ENCODE assay signal across 29 cellular contexts in the genomic region with DNA sequence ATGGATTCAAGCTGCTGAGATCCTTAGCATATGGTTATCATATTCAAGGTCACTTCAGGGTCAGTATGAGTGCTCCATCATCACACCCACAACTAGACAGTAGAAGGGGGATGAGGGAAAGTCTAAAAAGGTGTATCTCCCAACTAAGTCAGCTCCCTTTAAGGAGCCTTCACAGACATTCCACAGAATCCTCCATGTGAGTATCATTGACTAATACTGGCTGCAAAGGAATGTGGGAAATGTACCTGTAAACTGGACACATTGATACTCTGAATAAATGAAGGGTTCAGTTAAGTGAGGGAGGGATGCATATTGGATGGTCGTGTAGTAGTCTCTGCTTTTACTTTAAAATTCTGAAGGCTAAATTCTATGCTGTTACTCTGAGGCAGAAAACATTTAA.
"Had no signal": no experiment of that assay in that cellular context is flagged by ENCODE, and none has a peak within 500 bp of the region (broad histone marks: within the 10 kb centered on the region; RNA-seq: fewer than 3 reads in every experiment).

No MANE protein-coding gene starts in this region.

- ATAC-seq: activated naive CD4-positive, alpha-beta T cell treated with anti-CD3 and anti-CD28 coated beads, Interleukin-2, amount 50 U/mL, for 72 hours; activated T-cell treated with anti-CD3 and anti-CD28 coated beads, Interleukin-2, amount 50 U/mL, for 72 hours; foreskin keratinocyte; gastrocnemius medialis had no signal

- H3K4me3 Mint-ChIP-seq: activated CD4-positive, alpha-beta memory T cell treated with anti-CD3 and anti-CD28 coated beads, Interleukin-2, amount 10 ng/mL, durations not matched to agents 7 days and 5 days; activated CD4-positive, alpha-beta T cell treated with anti-CD3 and anti-CD28 coated beads, Interleukin-2, amount 10 ng/mL, durations not matched to agents 7 days and 5 days; activated naive CD4-positive, alpha-beta T cell treated with anti-CD3 and anti-CD28 coated beads, Interleukin-2, amount 10 ng/mL, durations not matched to agents 7 days and 5 days; activated naive CD8-positive, alpha-beta T cell treated with anti-CD3 and anti-CD28 coated beads, Interleukin-2, amount 10 ng/mL, durations not matched to agents 7 days and 5 days; activated T-cell treated with anti-CD3 and anti-CD28 coated beads, Interleukin-2, amount 50 U/mL, for 24 hours; activated T-cell treated with anti-CD3 and anti-CD28 coated beads, Interleukin-2, amount 50 U/mL, for 72 hours; brain had no signal

- H3K9me3 ChIP-seq: ascending aorta, breast epithelium, colonic mucosa, gastrocnemius medialis had no signal

- H3K4me3 ChIP-seq: ascending aorta, breast epithelium, cardiac muscle cell, colonic mucosa, esophagus muscularis mucosa, gastrocnemius medialis had no signal

- H3K4me1 ChIP-seq: ascending aorta, breast epithelium, colonic mucosa, esophagus muscularis mucosa, foreskin keratinocyte, gastrocnemius medialis had no signal

- FAIRE-seq: endometrium, endothelial cell of umbilical vein had no signal

- H3K36me3 Mint-ChIP-seq: activated naive CD4-positive, alpha-beta T cell treated with anti-CD3 and anti-CD28 coated beads, Interleukin-2, amount 10 ng/mL, durations not matched to agents 7 days and 5 days; activated naive CD4-positive, alpha-beta T cell treated with anti-CD3 and anti-CD28 coated beads, Interleukin-2, amount 50 U/mL, for 72 hours; activated naive CD8-positive, alpha-beta T cell treated with anti-CD3 and anti-CD28 coated beads, Interleukin-2, amount 10 ng/mL, durations not matched to agents 7 days and 5 days; brain had no signal

- H3K36me3 ChIP-seq: ascending aorta, breast epithelium, cardiac muscle cell, colonic mucosa, esophagus muscularis mucosa, gastrocnemius medialis had no signal

- H3K27me3 ChIP-seq: ascending aorta, breast epithelium, cardiac muscle cell, colonic mucosa, esophagus muscularis mucosa, foreskin keratinocyte, gastrocnemius medialis had no signal

- H3K4me1 Mint-ChIP-seq: activated CD4-positive, alpha-beta memory T cell treated with anti-CD3 and anti-CD28 coated beads, Interleukin-2, amount 10 ng/mL, durations not matched to agents 7 days and 5 days; activated CD4-positive, alpha-beta T cell treated with anti-CD3 and anti-CD28 coated beads, Interleukin-2, amount 10 ng/mL, durations not matched to agents 7 days and 5 days; activated naive CD4-positive, alpha-beta T cell treated with anti-CD3 and anti-CD28 coated beads, Interleukin-2, amount 10 ng/mL, durations not matched to agents 7 days and 5 days; activated naive CD8-positive, alpha-beta T cell treated with anti-CD3 and anti-CD28 coated beads, Interleukin-2, amount 10 ng/mL, durations not matched to agents 7 days and 5 days; brain had no signal

- H3K27ac ChIP-seq: ascending aorta, breast epithelium, cardiac muscle cell, colonic mucosa, epithelial cell of prostate, esophagus muscularis mucosa, foreskin keratinocyte, gastrocnemius medialis had no signal

- H3K9me3 Mint-ChIP-seq: activated CD4-positive, alpha-beta T cell treated with anti-CD3 and anti-CD28 coated beads, Interleukin-2, amount 10 ng/mL, durations not matched to agents 7 days and 5 days had no signal

- H3K27ac Mint-ChIP-seq: activated CD4-positive, alpha-beta memory T cell treated with anti-CD3 and anti-CD28 coated beads, Interleukin-2, amount 10 ng/mL, durations not matched to agents 7 days and 5 days; activated CD4-positive, alpha-beta T cell treated with anti-CD3 and anti-CD28 coated beads, Interleukin-2, amount 10 ng/mL, durations not matched to agents 7 days and 5 days; activated naive CD4-positive, alpha-beta T cell treated with anti-CD3 and anti-CD28 coated beads, Interleukin-2, amount 10 ng/mL, durations not matched to agents 7 days and 5 days; activated naive CD4-positive, alpha-beta T cell treated with anti-CD3 and anti-CD28 coated beads, Interleukin-2, amount 50 U/mL, for 72 hours; activated naive CD8-positive, alpha-beta T cell treated with anti-CD3 and anti-CD28 coated beads, Interleukin-2, amount 10 ng/mL, durations not matched to agents 7 days and 5 days; activated T-cell treated with anti-CD3 and anti-CD28 coated beads, Interleukin-2, amount 50 U/mL, for 24 hours; activated T-cell treated with anti-CD3 and anti-CD28 coated beads, Interleukin-2, amount 50 U/mL, for 72 hours; brain had no signal

- DNase-seq: activated CD4-positive, alpha-beta memory T cell treated with anti-CD3 and anti-CD28 coated beads, Interleukin-2, amount 10 ng/mL, durations not matched to agents 7 days and 5 days; activated CD4-positive, alpha-beta T cell treated with anti-CD3 and anti-CD28 coated beads for 1 hour; activated CD4-positive, alpha-beta T cell treated with anti-CD3 and anti-CD28 coated beads for 4 hours; activated CD4-positive, alpha-beta T cell treated with anti-CD3 and anti-CD28 coated beads, Interleukin-2, amount 10 ng/mL, durations not matched to agents 7 days and 5 days; activated CD4-positive, alpha-beta T cell treated with anti-CD3 and anti-CD28 coated beads, Interleukin-2, amount 50 U/mL, for 4 hours; activated CD8-positive, alpha-beta memory T cell treated with anti-CD3 and anti-CD28 coated beads, Interleukin-2, amount 50 U/mL, for 48 hours; activated gamma-delta T cell; activated naive CD4-positive, alpha-beta T cell; activated naive CD4-positive, alpha-beta T cell treated with anti-CD3 and anti-CD28 coated beads, Interleukin-2, amount 10 ng/mL, durations not matched to agents 7 days and 5 days; activated naive CD8-positive, alpha-beta T cell treated with anti-CD3 and anti-CD28 coated beads, Interleukin-2, amount 10 ng/mL, durations not matched to agents 7 days and 5 days; activated T-cell treated with anti-CD3 and anti-CD28 coated beads for 4 hours; activated T-cell treated with anti-CD3 and anti-CD28 coated beads, Interleukin-2, amount 50 U/mL, for 24 hours; activated T-cell treated with anti-CD3 and anti-CD28 coated beads, Interleukin-2, amount 50 U/mL, for 72 hours; central memory CD4-positive, alpha-beta T cell; cerebellar nuclear complex; colonic mucosa; effector CD8-positive, alpha-beta T cell; foreskin keratinocyte; gastrocnemius medialis; T-helper 2 cell had no signal

- H3K27me3 Mint-ChIP-seq: activated CD4-positive, alpha-beta memory T cell treated with anti-CD3 and anti-CD28 coated beads, Interleukin-2, amount 10 ng/mL, durations not matched to agents 7 days and 5 days; activated CD4-positive, alpha-beta T cell treated with anti-CD3 and anti-CD28 coated beads, Interleukin-2, amount 10 ng/mL, durations not matched to agents 7 days and 5 days; activated naive CD4-positive, alpha-beta T cell treated with anti-CD3 and anti-CD28 coated beads, Interleukin-2, amount 10 ng/mL, durations not matched to agents 7 days and 5 days; activated naive CD8-positive, alpha-beta T cell treated with anti-CD3 and anti-CD28 coated beads, Interleukin-2, amount 10 ng/mL, durations not matched to agents 7 days and 5 days; activated T-cell treated with anti-CD3 and anti-CD28 coated beads, Interleukin-2, amount 50 U/mL, for 24 hours; brain had no signal
